15 cellular contexts compared by ENCODE assay signal in genomic region chr1:28718601-28719331, GRCh38. TPM values are rescaled to one million over a fixed set of nuclear protein-coding genes. Genes with fewer than 3 reads are reported as not detected.
DNase-seq lines count a peak whose midpoint lies in the region; ATAC-seq, FAIRE-seq and TF ChIP-seq lines count a peak whose summit lies in the region.
"Had no signal": no experiment of that assay in that cellular context is flagged by ENCODE, and none has a peak within 500 bp of the region (broad histone marks: within the 10 kb centered on the region; RNA-seq: fewer than 3 reads in every experiment).

No MANE protein-coding gene starts in this region.

- no peak overlapping the region for H3K9ac ChIP-seq in endodermal cell (ENCODE audit: extremely low read depth, low read length, poor library complexity, severe bottlenecking)
- H3K9ac ChIP-seq: KMS-11, parathyroid adenoma had no signal

- H3K4me1 ChIP-seq in endodermal cell (ENCODE audit: control insufficient read depth, insufficient read depth, low read length) = no peaks in the 10 kb centered on the region
- H3K4me1 ChIP-seq: BE2C, parathyroid adenoma had no signal

- ATAC-seq in activated CD8-positive, alpha-beta T cell treated with anti-CD3 and anti-CD28 coated beads for 36 hours = no peak
- ATAC-seq in activated CD8-positive, alpha-beta T cell treated with anti-CD3 and anti-CD28 coated beads, Interleukin-2, amount 10 ng/mL, durations not matched to agents 7 days and 5 days = no peak

- H3K27me3 ChIP-seq in endodermal cell (ENCODE audit: control insufficient read depth, insufficient read depth, low read length, poor library complexity, severe bottlenecking) = no peaks in the 10 kb centered on the region
- H3K27me3 ChIP-seq: BE2C had no signal

- no peak for DNase-seq in activated CD8-positive, alpha-beta T cell treated with anti-CD3 and anti-CD28 coated beads for 36 hours
- no peak for DNase-seq in activated CD8-positive, alpha-beta T cell treated with anti-CD3 and anti-CD28 coated beads, Interleukin-2, amount 10 ng/mL, durations not matched to agents 7 days and 5 days
- peak; percentile 27 for DNase-seq in OCI-M1 (lab: John Stamatoyannopoulos, UW)
- DNase-seq in endodermal cell = peak; percentile 50
- no peak for DNase-seq in osteocyte (ENCODE audit: extremely low spot score, unreplicated experiment)
- DNase-seq in ecto neural progenitor cell (ENCODE audit: low spot score) = no peak
- no peak for DNase-seq in Kasumi-1 (lab: John Stamatoyannopoulos, UW)
- DNase-seq in GM19239 (ENCODE audit: insufficient read length, low spot score) = no peak
- DNase-seq: activated T-cell treated with anti-CD3 and anti-CD28 coated beads, Interleukin-2, amount 50 U/mL, for 48 hours; BE2C; kidney; NCI-H524 had no signal

- peak overlapping the region; percentile 17 for H3K27ac Mint-ChIP-seq in activated CD8-positive, alpha-beta T cell treated with anti-CD3 and anti-CD28 coated beads for 36 hours
- no peak overlapping the region for H3K27ac Mint-ChIP-seq in activated CD8-positive, alpha-beta T cell treated with anti-CD3 and anti-CD28 coated beads, Interleukin-2, amount 10 ng/mL, durations not matched to agents 7 days and 5 days
- H3K27ac Mint-ChIP-seq in endodermal cell (peak overlapping the region; percentile 72), osteocyte (ENCODE audit: unreplicated experiment) (peak overlapping the region; percentile 12)
- H3K27ac Mint-ChIP-seq: T-helper 1 cell treated with Interleukin-12 subunit alpha and Interleukin-12 subunit beta and Interleukin-4 antibody, amounts not matched to agents 30 μg/mL and 1 μg/mL, for 36 hours had no signal

- no peaks in the 10 kb centered on the region for H3K27me3 Mint-ChIP-seq in activated CD8-positive, alpha-beta T cell treated with anti-CD3 and anti-CD28 coated beads for 36 hours
- no peaks in the 10 kb centered on the region for H3K27me3 Mint-ChIP-seq in activated CD8-positive, alpha-beta T cell treated with anti-CD3 and anti-CD28 coated beads, Interleukin-2, amount 10 ng/mL, durations not matched to agents 7 days and 5 days (ENCODE audit: low read depth)
- H3K27me3 Mint-ChIP-seq in endodermal cell (ENCODE audit: insufficient read depth) (no peaks in the 10 kb centered on the region), osteocyte (ENCODE audit: unreplicated experiment) (no peaks in the 10 kb centered on the region)

- no peaks in the 10 kb centered on the region for H3K9me3 ChIP-seq in endodermal cell (ENCODE audit: control insufficient read depth, low read length)
- H3K9me3 ChIP-seq: BE2C had no signal

- CTCF ChIA-PET in activated CD8-positive, alpha-beta T cell treated with anti-CD3 and anti-CD28 coated beads for 36 hours (lab: Charles Lee) = interaction anchor here (1.1 to 1.2 kb wide), 2 partner anchors 12 to 38 kb away, joined by 3 read pairs; no protein-coding TSS in a partner anchor
- CTCF ChIA-PET in activated CD8-positive, alpha-beta T cell treated with anti-CD3 and anti-CD28 coated beads, Interleukin-2, amount 10 ng/mL, durations not matched to agents 7 days and 5 days (lab: Charles Lee) = interaction anchor here (1.4 kb wide), 1 partner anchor 18 kb away, joined by 10 read pairs; the partner anchor contains the start of gene YTHDF2

- no peak for TF ChIP-seq CTCF in activated CD8-positive, alpha-beta T cell treated with anti-CD3 and anti-CD28 coated beads for 36 hours (IDR thresholded peaks at IDR 0.05)
- TF ChIP-seq CTCF in endodermal cell (conservative IDR thresholded peaks at IDR 0.05) (no peak), osteocyte (IDR thresholded peaks at IDR 0.05) (no peak)

- H3K4me3 Mint-ChIP-seq in activated CD8-positive, alpha-beta T cell treated with anti-CD3 and anti-CD28 coated beads for 36 hours = no peak overlapping the region
- no peak overlapping the region for H3K4me3 Mint-ChIP-seq in activated CD8-positive, alpha-beta T cell treated with anti-CD3 and anti-CD28 coated beads, Interleukin-2, amount 10 ng/mL, durations not matched to agents 7 days and 5 days
- no peak overlapping the region for H3K4me3 Mint-ChIP-seq in endodermal cell
- no peak overlapping the region for H3K4me3 Mint-ChIP-seq in osteocyte (ENCODE audit: unreplicated experiment)
- H3K4me3 Mint-ChIP-seq: T-helper 1 cell treated with Interleukin-12 subunit alpha and Interleukin-12 subunit beta and Interleukin-4 antibody, amounts not matched to agents 30 μg/mL and 1 μg/mL, for 36 hours had no signal

- H3K4me3 ChIP-seq in endodermal cell (ENCODE audit: low read length) = no peak overlapping the region

- no peak overlapping the region for H3K27ac ChIP-seq in endodermal cell (ENCODE audit: low read depth, low read length)
- H3K27ac ChIP-seq: KMS-11, parathyroid adenoma had no signal

- H3K9me3 Mint-ChIP-seq in activated CD8-positive, alpha-beta T cell treated with anti-CD3 and anti-CD28 coated beads for 36 hours = no peaks in the 10 kb centered on the region
- H3K9me3 Mint-ChIP-seq in activated CD8-positive, alpha-beta T cell treated with anti-CD3 and anti-CD28 coated beads, Interleukin-2, amount 10 ng/mL, durations not matched to agents 7 days and 5 days (ENCODE audit: insufficient read depth) = no peaks in the 10 kb centered on the region
- H3K9me3 Mint-ChIP-seq in endodermal cell (no peaks in the 10 kb centered on the region), osteocyte (ENCODE audit: unreplicated experiment) (no peaks in the 10 kb centered on the region)
- H3K9me3 Mint-ChIP-seq: T-helper 1 cell treated with Interleukin-12 subunit alpha and Interleukin-12 subunit beta and Interleukin-4 antibody, amounts not matched to agents 30 μg/mL and 1 μg/mL, for 36 hours had no signal

- H3K4me1 Mint-ChIP-seq in activated CD8-positive, alpha-beta T cell treated with anti-CD3 and anti-CD28 coated beads for 36 hours (ENCODE audit: low read depth) = no peaks in the 10 kb centered on the region
- no peaks in the 10 kb centered on the region for H3K4me1 Mint-ChIP-seq in activated CD8-positive, alpha-beta T cell treated with anti-CD3 and anti-CD28 coated beads, Interleukin-2, amount 10 ng/mL, durations not matched to agents 7 days and 5 days (ENCODE audit: low read depth)
- H3K4me1 Mint-ChIP-seq in endodermal cell = peaks cover 9% of the 10 kb centered on the region
- peaks cover 11% of the 10 kb centered on the region for H3K4me1 Mint-ChIP-seq in osteocyte (ENCODE audit: unreplicated experiment)

- WGBS in endodermal cell (ENCODE audit: insufficient coverage in 1 of 2, insufficient read length in 1 of 2), 2 experiments = 83 to 84% methylated on average over 4 of the region's 4 CpGs

- intact Hi-C loops in activated CD8-positive, alpha-beta T cell treated with anti-CD3 and anti-CD28 coated beads for 36 hours (cut with micrococcal nuclease) = no loop called here

- POLR2A ChIA-PET in activated CD8-positive, alpha-beta T cell treated with anti-CD3 and anti-CD28 coated beads for 36 hours (lab: Charles Lee) = interaction anchor here (0.8 to 6.0 kb wide), 2 partner anchors 18 to 137 kb away, joined by 5 to 20 read pairs; partner anchors contain the start of gene YTHDF2
- POLR2A ChIA-PET in activated CD8-positive, alpha-beta T cell treated with anti-CD3 and anti-CD28 coated beads, Interleukin-2, amount 10 ng/mL, durations not matched to agents 7 days and 5 days (lab: Charles Lee) = no interaction called here

- peaks cover 12% of the 10 kb centered on the region for H3K36me3 Mint-ChIP-seq in activated CD8-positive, alpha-beta T cell treated with anti-CD3 and anti-CD28 coated beads for 36 hours (ENCODE audit: low read depth)
- H3K36me3 Mint-ChIP-seq in activated CD8-positive, alpha-beta T cell treated with anti-CD3 and anti-CD28 coated beads, Interleukin-2, amount 10 ng/mL, durations not matched to agents 7 days and 5 days (ENCODE audit: low read depth) = peaks cover 23% of the 10 kb centered on the region
- H3K36me3 Mint-ChIP-seq in endodermal cell (ENCODE audit: low read depth) = peaks cover 21% of the 10 kb centered on the region
- H3K36me3 Mint-ChIP-seq in osteocyte (ENCODE audit: unreplicated experiment) = peaks cover 9% of the 10 kb centered on the region

- peaks cover 18% of the 10 kb centered on the region for H3K36me3 ChIP-seq in endodermal cell (ENCODE audit: control insufficient read depth, insufficient read depth, low read length)
- H3K36me3 ChIP-seq: BE2C had no signal

- no peak for FAIRE-seq in GM19239 (lab: Jason Lieb, UNC)
- FAIRE-seq: kidney had no signal

RNA-seq across cellular contexts. Expression of gene YTHDF2, which starts 18.0 kb away (rescaled TPM):
- 10 to 100 TPM; 72.2 to 82.1 TPM for total RNA-seq in activated CD8-positive, alpha-beta T cell treated with anti-CD3 and anti-CD28 coated beads for 36 hours
- total RNA-seq in activated CD8-positive, alpha-beta T cell treated with anti-CD3 and anti-CD28 coated beads, Interleukin-2, amount 10 ng/mL, durations not matched to agents 7 days and 5 days = 10 to 100 TPM; 67.3 to 80.6 TPM
- total RNA-seq in endodermal cell (100 to 1,000 TPM; 113 to 116 TPM), osteocyte (82.6 and 83.7 TPM in 2 replicates)
- polyA plus RNA-seq in endodermal cell (2013, experiment 1 of 2) = 96.2 TPM
- 89.3 TPM for polyA plus RNA-seq in endodermal cell (2013, experiment 2 of 2)

RNA-seq across cellular contexts. Expression of gene GMEB1, which starts 50.2 kb away (rescaled TPM):
- 10 to 100 TPM; 22.0 to 23.3 TPM for total RNA-seq in activated CD8-positive, alpha-beta T cell treated with anti-CD3 and anti-CD28 coated beads for 36 hours
- total RNA-seq in activated CD8-positive, alpha-beta T cell treated with anti-CD3 and anti-CD28 coated beads, Interleukin-2, amount 10 ng/mL, durations not matched to agents 7 days and 5 days = 10 to 100 TPM; 35.5 to 36.4 TPM
- total RNA-seq in endodermal cell (10 to 100 TPM; 24.6 to 29.2 TPM), osteocyte (17.1 and 17.9 TPM in 2 replicates)
- 12.8 TPM for polyA plus RNA-seq in endodermal cell (2013, experiment 1 of 2)
- polyA plus RNA-seq in endodermal cell (2013, experiment 2 of 2) = 15.5 TPM

Comparison
In these comparisons a context has a peak if more than half of its experiments do, and no peak if none do; other contexts are left out.
1. DNase-seq: peak in OCI-M1 (single experiment) and endodermal cell (single experiment); none in activated CD8-positive, alpha-beta T cell treated with anti-CD3 and anti-CD28 coated beads for 36 hours (single experiment), activated CD8-positive, alpha-beta T cell treated with anti-CD3 and anti-CD28 coated beads, Interleukin-2, amount 10 ng/mL, durations not matched to agents 7 days and 5 days (single experiment), osteocyte (single experiment), ecto neural progenitor cell (single experiment), Kasumi-1 (0 of 2) and GM19239 (single experiment).